17 cellular contexts compared by ENCODE assay signal in genomic region chr20:3235661-3236324, GRCh38. TPM values are rescaled to one million over a fixed set of nuclear protein-coding genes. Genes with fewer than 3 reads are reported as not detected.
DNase-seq lines count a peak whose midpoint lies in the region; ATAC-seq and FAIRE-seq lines count a peak whose summit lies in the region.
"Had no signal": no experiment of that assay in that cellular context is flagged by ENCODE, and none has a peak within 500 bp of the region (broad histone marks: within the 10 kb centered on the region; RNA-seq: fewer than 3 reads in every experiment).

No MANE protein-coding gene starts in this region.

- no peak overlapping the region for H2BK120ac ChIP-seq in mesenchymal stem cell (ENCODE audit: low read depth, low read length)

- H3K36me3 ChIP-seq in mesenchymal stem cell (ENCODE audit: control insufficient read depth in 1 of 2, insufficient read depth in 2 of 2, low read depth in 1 of 2, low read length in 2 of 2) = peaks cover 0 to 18% of the 10 kb centered on the region in 2 experiments
- H3K36me3 ChIP-seq: heart left ventricle, SJSA1, spleen had no signal

- H2AFZ ChIP-seq in mesenchymal stem cell (ENCODE audit: low read depth, low read length) = no peak overlapping the region

- H2BK5ac ChIP-seq in mesenchymal stem cell (ENCODE audit: low read depth, low read length, poor library complexity, severe bottlenecking) = no peak overlapping the region

- H3K9ac ChIP-seq in mesenchymal stem cell (ENCODE audit: low read length) = no peak overlapping the region

- no peaks in the 10 kb centered on the region for H3K79me1 ChIP-seq in mesenchymal stem cell (replicated peaks; ENCODE audit: low read length, poor library complexity, severe bottlenecking)

- no peak overlapping the region for H3K4me3 ChIP-seq in mesenchymal stem cell (ENCODE audit: insufficient read depth in 1 of 2, low read depth in 1 of 2, low read length in 2 of 2)
- H3K4me3 ChIP-seq: heart left ventricle, SJSA1, spleen had no signal

- peaks cover 29 to 66% of the 10 kb centered on the region in 2 experiments for H3K27me3 ChIP-seq in mesenchymal stem cell (ENCODE audit: control insufficient read depth in 1 of 2, insufficient read depth in 1 of 2, low read length in 2 of 2)

- WGBS in mesenchymal stem cell = 32% methylated on average over 4 of the region's 4 CpGs

- H3K14ac ChIP-seq in mesenchymal stem cell (ENCODE audit: low read length in 2 of 2) = no peak overlapping the region

- H3K9me3 ChIP-seq in mesenchymal stem cell (ENCODE audit: control insufficient read depth, low read length) = no peaks in the 10 kb centered on the region
- H3K9me3 ChIP-seq: heart left ventricle, SJSA1, spleen had no signal

- no peak overlapping the region for H3K27ac ChIP-seq in mesenchymal stem cell (ENCODE audit: low read length, poor library complexity, severe bottlenecking)
- H3K27ac ChIP-seq: heart left ventricle, HL-60, SJSA1, spleen had no signal

- H3K23ac ChIP-seq in mesenchymal stem cell (ENCODE audit: low read length in 2 of 2) = no peak overlapping the region

- H2AK5ac ChIP-seq in mesenchymal stem cell (ENCODE audit: low read length, severe bottlenecking) = no peak overlapping the region

- no peak overlapping the region for H3K4me2 ChIP-seq in mesenchymal stem cell (ENCODE audit: low read length, poor library complexity, severe bottlenecking)

- peak; percentile 95 for DNase-seq in DMS53 (lab: John Stamatoyannopoulos, UW)
- no peak for DNase-seq in HTR-8/SVneo (ENCODE audit: insufficient read length, low spot score)
- DNase-seq in T1000 (lab: John Stamatoyannopoulos, UW) = peak; percentile 11
- peak; percentile 16 for DNase-seq in mesenchymal stem cell
- no peak for DNase-seq in stimulated activated CD4-positive, alpha-beta T cell treated with anti-CD3 and anti-CD28 coated beads, Interleukin-2, amount 100 ng/mL, for 24 hours
- no peak for DNase-seq in NCI-H748 (lab: John Stamatoyannopoulos, UW; ENCODE audit: unreplicated experiment)
- no peak for DNase-seq in activated gamma-delta T cell (lab: John Stamatoyannopoulos, UW)
- DNase-seq: activated T-cell treated with anti-CD3 and anti-CD28 coated beads, Interleukin-2, amount 50 U/mL, for 72 hours; DMS79 treated with DMSO at 0.1 percent for 48 hours; GOT3; heart left ventricle; NCI-H82 had no signal

- ATAC-seq in GM18519 (IDR thresholded peaks at IDR 0.05; ENCODE audit: low FRiP score, unreplicated experiment) = no peak
- ATAC-seq: activated T-cell treated with anti-CD3 and anti-CD28 coated beads, Interleukin-2, amount 50 U/mL, for 72 hours; heart left ventricle had no signal

- peak; percentile 31 for FAIRE-seq in HTR-8/SVneo (lab: Jason Lieb, UNC)
- FAIRE-seq: TTC549 had no signal

- H4K91ac ChIP-seq in mesenchymal stem cell (ENCODE audit: low read length) = no peak overlapping the region

- H2BK12ac ChIP-seq in mesenchymal stem cell (ENCODE audit: low read length in 2 of 2) = no peak overlapping the region

- no peak overlapping the region for H3K18ac ChIP-seq in mesenchymal stem cell (ENCODE audit: low read depth in 1 of 2, low read length in 2 of 2)

- H2BK15ac ChIP-seq in mesenchymal stem cell (ENCODE audit: low read depth, poor library complexity, severe bottlenecking) = no peak overlapping the region

- no peak overlapping the region for H4K8ac ChIP-seq in mesenchymal stem cell (ENCODE audit: low read length)

- H3K4me1 ChIP-seq in mesenchymal stem cell (ENCODE audit: control insufficient read depth, insufficient read depth, low read depth, low read length) = peaks cover 26% of the 10 kb centered on the region

- H3K4ac ChIP-seq in mesenchymal stem cell (ENCODE audit: low read depth in 1 of 2, low read length in 2 of 2) = no peak overlapping the region

RNA-seq across cellular contexts. Expression of gene SLC4A11, which starts 3.2 kb away (rescaled TPM):
- polyA plus RNA-seq in mesenchymal stem cell (2013, experiment 1 of 2) = 1.8 TPM
- 1.5 TPM for polyA plus RNA-seq in mesenchymal stem cell (2013, experiment 2 of 2)

RNA-seq across cellular contexts. Expression of gene ITPA, which starts 26.5 kb away (rescaled TPM):
- 61.9 TPM for polyA plus RNA-seq in mesenchymal stem cell (2013, experiment 1 of 2)
- 64.3 TPM for polyA plus RNA-seq in mesenchymal stem cell (2013, experiment 2 of 2)

RNA-seq across cellular contexts. Expression of gene DDRGK1, which starts 31.3 kb away (rescaled TPM):
- 38.3 TPM for polyA plus RNA-seq in mesenchymal stem cell (2013, experiment 1 of 2)
- 39.7 TPM for polyA plus RNA-seq in mesenchymal stem cell (2013, experiment 2 of 2)

Comparison
In these comparisons a context has a peak if more than half of its experiments do, and no peak if none do; other contexts are left out.
1. DNase-seq: peak in DMS53 (single experiment), T1000 (single experiment) and mesenchymal stem cell (single experiment); none in HTR-8/SVneo (single experiment), stimulated activated CD4-positive, alpha-beta T cell treated with anti-CD3 and anti-CD28 coated beads, Interleukin-2, amount 100 ng/mL, for 24 hours (0 of 2), NCI-H748 (single experiment) and activated gamma-delta T cell (single experiment).